In genomic region chr13:27954406-27954851, GRCh38 we compare ENCODE assay signal across 9 cellular contexts. TPM values are rescaled to one million over a fixed set of nuclear protein-coding genes. Genes with fewer than 3 reads are reported as not detected.
DNase-seq lines count a peak whose midpoint lies in the region; ATAC-seq lines count a peak whose summit lies in the region.
"Had no signal": no experiment of that assay in that cellular context is flagged by ENCODE, and none has a peak within 500 bp of the region (broad histone marks: within the 10 kb centered on the region; RNA-seq: fewer than 3 reads in every experiment).

No MANE protein-coding gene starts in this region.

- H3K4me3 Mint-ChIP-seq in activated T-helper 2 cell treated with anti-CD3 and anti-CD28 coated beads, Interferon-gamma antibody, Interleukin-2, Interleukin-4, amounts not matched to agents 10 μg/mL and 5 μg/mL and 100 μg/mL, durations not matched to agents 14 hours and 24 hours and 36 hours (ENCODE audit: low read depth): peak overlapping the region; percentile 66
- peak overlapping the region; percentile 76 for H3K4me3 Mint-ChIP-seq in stimulated activated naive CD8-positive, alpha-beta T cell treated with anti-CD3 and anti-CD28 coated beads, Interleukin-15, Interleukin-2, amounts not matched to agents 100 ng/mL and 50 ng/mL, for 24 hours

- DNase-seq in NCI-H1105 treated with DMSO at 0.1 percent for 48 hours (lab: John Stamatoyannopoulos, UW) (peak; percentile 12), NCI-H1105 (lab: John Stamatoyannopoulos, UW) (no peak), iPS-NIHi7 (ENCODE audit: extremely low spot score) (peak; percentile 50), COLO829 (ENCODE audit: low spot score) (no peak)
- DNase-seq in activated T-helper 2 cell treated with anti-CD3 and anti-CD28 coated beads, Interferon-gamma antibody, Interleukin-2, Interleukin-4, amounts not matched to agents 10 μg/mL and 5 μg/mL and 100 μg/mL, durations not matched to agents 14 hours and 24 hours and 36 hours (ENCODE audit: low spot score): no peak

- no peaks in the 10 kb centered on the region for H3K9me3 Mint-ChIP-seq in activated T-helper 2 cell treated with anti-CD3 and anti-CD28 coated beads, Interferon-gamma antibody, Interleukin-2, Interleukin-4, amounts not matched to agents 10 μg/mL and 5 μg/mL and 100 μg/mL, durations not matched to agents 14 hours and 24 hours and 36 hours
- H3K9me3 Mint-ChIP-seq in stimulated activated naive CD8-positive, alpha-beta T cell treated with anti-CD3 and anti-CD28 coated beads, Interleukin-15, Interleukin-2, amounts not matched to agents 100 ng/mL and 50 ng/mL, for 24 hours: peaks cover 4% of the 10 kb centered on the region

- H3K27ac Mint-ChIP-seq in activated T-helper 2 cell treated with anti-CD3 and anti-CD28 coated beads, Interferon-gamma antibody, Interleukin-2, Interleukin-4, amounts not matched to agents 10 μg/mL and 5 μg/mL and 100 μg/mL, durations not matched to agents 14 hours and 24 hours and 36 hours: no peak overlapping the region
- H3K27ac Mint-ChIP-seq in stimulated activated naive CD8-positive, alpha-beta T cell treated with anti-CD3 and anti-CD28 coated beads, Interleukin-15, Interleukin-2, amounts not matched to agents 100 ng/mL and 50 ng/mL, for 24 hours: no peak overlapping the region

- H3K4me1 Mint-ChIP-seq in activated T-helper 2 cell treated with anti-CD3 and anti-CD28 coated beads, Interferon-gamma antibody, Interleukin-2, Interleukin-4, amounts not matched to agents 10 μg/mL and 5 μg/mL and 100 μg/mL, durations not matched to agents 14 hours and 24 hours and 36 hours (ENCODE audit: low read depth): peaks cover 9% of the 10 kb centered on the region
- peaks cover 19% of the 10 kb centered on the region for H3K4me1 Mint-ChIP-seq in stimulated activated naive CD8-positive, alpha-beta T cell treated with anti-CD3 and anti-CD28 coated beads, Interleukin-15, Interleukin-2, amounts not matched to agents 100 ng/mL and 50 ng/mL, for 24 hours (ENCODE audit: low read depth)

- peaks cover 68% of the 10 kb centered on the region for H3K27me3 Mint-ChIP-seq in activated T-helper 2 cell treated with anti-CD3 and anti-CD28 coated beads, Interferon-gamma antibody, Interleukin-2, Interleukin-4, amounts not matched to agents 10 μg/mL and 5 μg/mL and 100 μg/mL, durations not matched to agents 14 hours and 24 hours and 36 hours (ENCODE audit: low read depth)
- peaks cover 80% of the 10 kb centered on the region for H3K27me3 Mint-ChIP-seq in stimulated activated naive CD8-positive, alpha-beta T cell treated with anti-CD3 and anti-CD28 coated beads, Interleukin-15, Interleukin-2, amounts not matched to agents 100 ng/mL and 50 ng/mL, for 24 hours

- ATAC-seq in HG02884 (IDR thresholded peaks at IDR 0.05; ENCODE audit: unreplicated experiment) (peak; percentile 29), GM21737 (IDR thresholded peaks at IDR 0.05; ENCODE audit: unreplicated experiment) (no peak)

- intact Hi-C loops in activated T-helper 2 cell treated with anti-CD3 and anti-CD28 coated beads, Interferon-gamma antibody, Interleukin-2, Interleukin-4, amounts not matched to agents 10 μg/mL and 5 μg/mL and 100 μg/mL, durations not matched to agents 14 hours and 24 hours and 36 hours (cut with micrococcal nuclease): loop anchor here (2.0 kb wide), 2 partner anchors 16 to 28 kb away; no protein-coding TSS in a partner anchor

- no peaks in the 10 kb centered on the region for H3K36me3 Mint-ChIP-seq in activated T-helper 2 cell treated with anti-CD3 and anti-CD28 coated beads, Interferon-gamma antibody, Interleukin-2, Interleukin-4, amounts not matched to agents 10 μg/mL and 5 μg/mL and 100 μg/mL, durations not matched to agents 14 hours and 24 hours and 36 hours (ENCODE audit: low read depth)
- no peaks in the 10 kb centered on the region for H3K36me3 Mint-ChIP-seq in stimulated activated naive CD8-positive, alpha-beta T cell treated with anti-CD3 and anti-CD28 coated beads, Interleukin-15, Interleukin-2, amounts not matched to agents 100 ng/mL and 50 ng/mL, for 24 hours (ENCODE audit: low read depth)

RNA-seq across cellular contexts. Expression of gene CDX2, which starts 14.7 kb away (rescaled TPM):
- total RNA-seq in activated T-helper 2 cell treated with anti-CD3 and anti-CD28 coated beads, Interferon-gamma antibody, Interleukin-2, Interleukin-4, amounts not matched to agents 10 μg/mL and 5 μg/mL and 100 μg/mL, durations not matched to agents 14 hours and 24 hours and 36 hours: not detected in 2 replicates
- total RNA-seq: activated CD8-positive, alpha-beta memory T cell treated with anti-CD3 and anti-CD28 coated beads for 36 hours had no signal

RNA-seq across cellular contexts. Expression of gene URAD, which starts 34.1 kb away (rescaled TPM):
- not detected in 2 replicates for total RNA-seq in activated T-helper 2 cell treated with anti-CD3 and anti-CD28 coated beads, Interferon-gamma antibody, Interleukin-2, Interleukin-4, amounts not matched to agents 10 μg/mL and 5 μg/mL and 100 μg/mL, durations not matched to agents 14 hours and 24 hours and 36 hours
- total RNA-seq: activated CD8-positive, alpha-beta memory T cell treated with anti-CD3 and anti-CD28 coated beads for 36 hours had no signal

RNA-seq across cellular contexts. Expression of gene PDX1, which starts 34.6 kb away (rescaled TPM):
- total RNA-seq in activated T-helper 2 cell treated with anti-CD3 and anti-CD28 coated beads, Interferon-gamma antibody, Interleukin-2, Interleukin-4, amounts not matched to agents 10 μg/mL and 5 μg/mL and 100 μg/mL, durations not matched to agents 14 hours and 24 hours and 36 hours: not detected in 2 replicates
- total RNA-seq: activated CD8-positive, alpha-beta memory T cell treated with anti-CD3 and anti-CD28 coated beads for 36 hours had no signal

Comparison
In these comparisons a context has a peak if more than half of its experiments do, and no peak if none do; other contexts are left out.
1. DNase-seq: peak in NCI-H1105 treated with DMSO at 0.1 percent for 48 hours (single experiment) and iPS-NIHi7 (single experiment); none in NCI-H1105 (single experiment), activated T-helper 2 cell treated with anti-CD3 and anti-CD28 coated beads, Interferon-gamma antibody, Interleukin-2, Interleukin-4, amounts not matched to agents 10 μg/mL and 5 μg/mL and 100 μg/mL, durations not matched to agents 14 hours and 24 hours and 36 hours (single experiment) and COLO829 (single experiment).